Comparison of ENCODE assay signal across 1 cellular context in the genomic region with DNA sequence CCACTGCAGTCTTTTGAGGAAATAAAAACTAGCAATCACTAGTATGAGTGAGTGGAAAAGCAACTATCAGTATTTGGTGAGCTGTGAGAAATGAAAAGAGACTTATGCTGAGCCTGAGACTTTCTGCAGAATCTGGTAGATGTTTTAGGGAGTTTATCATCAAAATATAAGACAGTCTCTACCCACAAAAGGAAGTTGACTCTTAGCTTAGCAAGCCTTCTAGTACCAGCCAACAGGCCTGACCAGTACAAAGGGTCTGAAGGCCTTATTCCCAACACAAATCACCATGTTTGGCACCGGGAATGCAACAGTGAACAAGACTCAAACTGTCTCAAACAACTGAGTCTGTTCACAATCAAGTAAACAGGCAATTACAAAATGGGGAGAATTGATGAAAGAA.
A peak's percentile ranks its signal among the peaks of the same experiment; 100 is the strongest.
TF ChIP-seq lines count a peak whose summit lies in the region.

No MANE protein-coding gene starts in this region.

TF ChIP-seq in endothelial cell of umbilical vein, 7 proteins besides CTCF, POLR2A, EP300 and RAD21 (continued from another document):
- TF ChIP-seq, protein P1, sequence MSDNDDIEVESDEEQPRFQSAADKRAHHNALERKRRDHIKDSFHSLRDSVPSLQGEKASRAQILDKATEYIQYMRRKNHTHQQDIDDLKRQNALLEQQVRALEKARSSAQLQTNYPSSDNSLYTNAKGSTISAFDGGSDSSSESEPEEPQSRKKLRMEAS (IDR thresholded peaks at IDR 0.05; ENCODE audit: insufficient read depth, insufficient read length) = no peak
- peak; percentile 38 for TF ChIP-seq FOS (IDR thresholded peaks at IDR 0.05; ENCODE audit: borderline replicate concordance, insufficient read depth, low read length)
- TF ChIP-seq MYC (IDR thresholded peaks at IDR 0.05; ENCODE audit: low read depth, low read length) = no peak
- TF ChIP-seq GATA2 (IDR thresholded peaks at IDR 0.05; ENCODE audit: insufficient read depth, insufficient read length, low read depth, low read length) = no peak
- no peak for TF ChIP-seq JUN (IDR thresholded peaks at IDR 0.05; ENCODE audit: borderline replicate concordance, insufficient read depth, insufficient read length, low read depth)
TF ChIP-seq in endothelial cell of umbilical vein: peak in this region for 1.
